Comparison of ENCODE assay signal across 8 cellular contexts in genomic region chr13:110307697-110308376, GRCh38. TPM values are rescaled to one million over a fixed set of nuclear protein-coding genes. Genes with fewer than 3 reads are reported as not detected.
DNase-seq lines count a peak whose midpoint lies in the region; ATAC-seq, FAIRE-seq and TF ChIP-seq lines count a peak whose summit lies in the region.

No MANE protein-coding gene starts in this region.

- H3K79me2 ChIP-seq in H1 (ENCODE audit: control insufficient read depth in 1 of 2, insufficient read depth in 2 of 2, low read length in 2 of 2), result peaks cover 0 to 27% of the 10 kb centered on the region in 2 experiments; a peak in 2 of 4 replicates

- peak overlapping the region in 3 of 4 experiments; percentile 70 to 80 (median 77); a peak in 6 of 7 replicates for H3K9ac ChIP-seq in H1 (replicated peaks in 1 of 4; ENCODE audit: extremely low read depth in 1 of 4, low read depth in 3 of 4, low read length in 3 of 4)

- 0 out of 2 replicates have a peak overlapping the region, but pooled peaks have one; percentile 62 for H2BK20ac ChIP-seq in H1 (ENCODE audit: low read length)

- no peak for ATAC-seq in activated T-helper 17 cell treated with anti-CD3 and anti-CD28 coated beads, Interleukin-2, amount 50 U/mL, for 72 hours (replicated peaks)
- ATAC-seq in HG03196 (IDR thresholded peaks at IDR 0.05; ENCODE audit: unreplicated experiment), result no peak

- H3K27me3 ChIP-seq in H1 (replicated peaks in 1 of 4; ENCODE audit: control insufficient read depth in 3 of 4, extremely low read depth in 1 of 4, insufficient read depth in 3 of 4, low read length in 3 of 4), result peaks cover 0 to 18% (median 10%) of the 10 kb centered on the region in 4 experiments; a peak in 5 of 7 replicates

- peaks cover 4 to 12% of the 10 kb centered on the region in 2 experiments for H4K20me1 ChIP-seq in H1 (replicated peaks in 1 of 2; ENCODE audit: control insufficient read depth in 1 of 2, insufficient read depth in 2 of 2, low read length in 2 of 2)

- no peak overlapping the region for H3K56ac ChIP-seq in H1 (replicated peaks; ENCODE audit: insufficient read length, low read depth, low read length)

- H4K8ac ChIP-seq in H1 (ENCODE audit: extremely low read depth, insufficient read depth, low read length), result peak overlapping the region; percentile 83

- no peaks in the 10 kb centered on the region for H3K36me3 Mint-ChIP-seq in activated naive CD4-positive, alpha-beta T cell treated with anti-CD3 and anti-CD28 coated beads, Interleukin-2, amount 10 ng/mL, durations not matched to agents 7 days and 5 days
- H3K36me3 Mint-ChIP-seq in activated T-helper 17 cell treated with anti-CD3 and anti-CD28 coated beads, Interleukin-2, amount 50 U/mL, for 72 hours (ENCODE audit: low read depth), result no peaks in the 10 kb centered on the region

- H4K5ac ChIP-seq in H1 (ENCODE audit: insufficient read length, low read depth, low read length), result no peak overlapping the region

- no peaks in the 10 kb centered on the region for H3K9me3 ChIP-seq in H1 (ENCODE audit: insufficient read depth in 2 of 2, low read depth in 1 of 2, low read length in 1 of 2)
- H3K9me3 ChIP-seq in mesodermal cell (ENCODE audit: control insufficient read depth, low read length), result no peaks in the 10 kb centered on the region

- H2BK120ac ChIP-seq in H1 (replicated peaks; ENCODE audit: low read depth, low read length), result no peak overlapping the region

- no peak for TF ChIP-seq EP300 in H1 (IDR thresholded peaks at IDR 0.05; ENCODE audit: borderline replicate concordance in 1 of 2, low read depth in 2 of 2, low read length in 2 of 2)

- peak overlapping the region; percentile 89 to 100 for H3K4me2 ChIP-seq in H1 (ENCODE audit: insufficient read depth in 1 of 2, low read depth in 2 of 2, low read length in 2 of 2)

- H3K4me1 Mint-ChIP-seq in activated naive CD4-positive, alpha-beta T cell treated with anti-CD3 and anti-CD28 coated beads, Interleukin-2, amount 10 ng/mL, durations not matched to agents 7 days and 5 days, result peaks cover 7% of the 10 kb centered on the region
- H3K4me1 Mint-ChIP-seq in activated T-helper 17 cell treated with anti-CD3 and anti-CD28 coated beads, Interleukin-2, amount 50 U/mL, for 72 hours, result peaks cover 4% of the 10 kb centered on the region

- no peak overlapping the region for H3K4me3 Mint-ChIP-seq in activated naive CD4-positive, alpha-beta T cell treated with anti-CD3 and anti-CD28 coated beads, Interleukin-2, amount 10 ng/mL, durations not matched to agents 7 days and 5 days
- H3K4me3 Mint-ChIP-seq in activated T-helper 17 cell treated with anti-CD3 and anti-CD28 coated beads, Interleukin-2, amount 50 U/mL, for 72 hours, result no peak overlapping the region

- peak overlapping the region; percentile 62 for H3K27ac Mint-ChIP-seq in activated naive CD4-positive, alpha-beta T cell treated with anti-CD3 and anti-CD28 coated beads, Interleukin-2, amount 10 ng/mL, durations not matched to agents 7 days and 5 days
- H3K27ac Mint-ChIP-seq in activated T-helper 17 cell treated with anti-CD3 and anti-CD28 coated beads, Interleukin-2, amount 50 U/mL, for 72 hours, result no peak overlapping the region

- H2BK5ac ChIP-seq in H1 (ENCODE audit: low read depth, low read length), result peak overlapping the region; percentile 47; the same call in 1 of the 2 replicates

- peak overlapping the region; percentile 86 for H2BK12ac ChIP-seq in H1 (ENCODE audit: low read depth, low read length)

- TF ChIP-seq POLR2A in H1 (IDR thresholded peaks at IDR 0.05; ENCODE audit: control extremely low read depth in 1 of 2, low read depth in 2 of 2, low read length in 2 of 2), result no peak

- peaks cover 5% of the 10 kb centered on the region for H3K79me1 ChIP-seq in H1 (ENCODE audit: low read depth, low read length)

- H3K4me3 ChIP-seq in H1 (ENCODE audit: extremely low read depth in 1 of 4, insufficient read depth in 2 of 4, low read depth in 3 of 4, low read length in 4 of 4), result peak overlapping the region; percentile 44 to 93 (median 76)
- peak overlapping the region; percentile 92 for H3K4me3 ChIP-seq in mesodermal cell (ENCODE audit: extremely low read depth, insufficient read depth, low read length, poor library complexity, severe bottlenecking)
- H3K4me3 ChIP-seq in urinary bladder (ENCODE audit: low read depth, low read length), result peak overlapping the region; percentile 70

- peaks cover 0 to 2% (median 0%) of the 10 kb centered on the region in 4 experiments; a peak in 1 of 8 replicates for H3K36me3 ChIP-seq in H1 (ENCODE audit: control insufficient read depth in 2 of 4, insufficient read depth in 4 of 4, low read length in 3 of 4)
- H3K36me3 ChIP-seq in mesodermal cell (ENCODE audit: control insufficient read depth, insufficient read depth, low read length), result peaks cover 61% of the 10 kb centered on the region
- no peaks in the 10 kb centered on the region for H3K36me3 ChIP-seq in urinary bladder (ENCODE audit: insufficient read depth)

- no peak for DNase-seq in activated naive CD4-positive, alpha-beta T cell treated with anti-CD3 and anti-CD28 coated beads, Interleukin-2, amount 10 ng/mL, durations not matched to agents 7 days and 5 days
- no peak for DNase-seq in activated naive CD4-positive, alpha-beta T cell treated with anti-CD3 and anti-CD28 coated beads, Interleukin-2, amount 50 U/mL, for 16 hours
- DNase-seq in H1 (ENCODE audit: low read depth in 1 of 2, low spot score in 2 of 2) (peak in 1 of 2 experiments; percentile 70), NCI-H510A treated with DMSO at 0.1 percent for 48 hours (lab: John Stamatoyannopoulos, UW) (no peak)

- FAIRE-seq in H1 (lab: Jason Lieb, UNC), result no peak

- TF ChIP-seq CTCF in H1 (IDR thresholded peaks at IDR 0.05; ENCODE audit: control extremely low read depth in 1 of 3, insufficient read depth in 1 of 3, low read depth in 1 of 3, low read length in 3 of 3), result no peak

- H3K4me1 ChIP-seq in H1 (replicated peaks in 1 of 4; ENCODE audit: control insufficient read depth in 3 of 4, insufficient read depth in 4 of 4, low read length in 3 of 4) (peaks cover 5 to 9% (median 7%) of the 10 kb centered on the region in 4 experiments; a peak in 5 of 7 replicates), mesodermal cell (ENCODE audit: control insufficient read depth, insufficient read depth, low read length, poor library complexity, severe bottlenecking) (peaks cover 58% of the 10 kb centered on the region), urinary bladder (ENCODE audit: insufficient read depth) (no peaks in the 10 kb centered on the region)

- CTCF ChIA-PET in activated naive CD4-positive, alpha-beta T cell treated with anti-CD3 and anti-CD28 coated beads, Interleukin-2, amount 10 ng/mL, durations not matched to agents 7 days and 5 days (lab: Charles Lee), result interaction anchor here (1.2 kb wide), 1 partner anchor 9 kb away, joined by 6 read pairs; no protein-coding TSS in a partner anchor
- CTCF ChIA-PET in H1 (lab: Charles Lee; ENCODE audit: partially characterized antibody), result interaction anchor here (0.6 to 5.2 kb wide), 17 partner anchors 11 to 148 kb away, joined by 3 to 40 read pairs (median 4); no protein-coding TSS in a partner anchor

- no peaks in the 10 kb centered on the region for H3K9me3 Mint-ChIP-seq in activated naive CD4-positive, alpha-beta T cell treated with anti-CD3 and anti-CD28 coated beads, Interleukin-2, amount 10 ng/mL, durations not matched to agents 7 days and 5 days
- H3K9me3 Mint-ChIP-seq in activated T-helper 17 cell treated with anti-CD3 and anti-CD28 coated beads, Interleukin-2, amount 50 U/mL, for 72 hours, result no peaks in the 10 kb centered on the region

- H2AK5ac ChIP-seq in H1 (ENCODE audit: low read depth, low read length), result peak overlapping the region; percentile 85

- TF ChIP-seq RAD21 in H1 (IDR thresholded peaks at IDR 0.05 in 1 of 2, conservative IDR thresholded peaks at IDR 0.05 in 1 of 2; ENCODE audit: low read depth in 2 of 2, low read length in 2 of 2), result no peak

- peak overlapping the region; percentile 65; the same call in 1 of the 2 replicates for H2AFZ ChIP-seq in H1 (ENCODE audit: low read length)

- no peak overlapping the region for H3K4ac ChIP-seq in H1 (replicated peaks; ENCODE audit: insufficient read length, low read depth, low read length)

- H3K27me3 Mint-ChIP-seq in activated naive CD4-positive, alpha-beta T cell treated with anti-CD3 and anti-CD28 coated beads, Interleukin-2, amount 10 ng/mL, durations not matched to agents 7 days and 5 days, result peaks cover 97% of the 10 kb centered on the region
- peaks cover 63% of the 10 kb centered on the region for H3K27me3 Mint-ChIP-seq in activated T-helper 17 cell treated with anti-CD3 and anti-CD28 coated beads, Interleukin-2, amount 50 U/mL, for 72 hours

- no peak overlapping the region for H3K23ac ChIP-seq in H1 (ENCODE audit: insufficient read length)

- peak overlapping the region; percentile 65; the same call in 1 of the 2 replicates for H2BK15ac ChIP-seq in H1 (ENCODE audit: low read length)

- POLR2A ChIA-PET in H1 (lab: Charles Lee; ENCODE audit: partially characterized antibody), result interaction anchor here (0.8 to 5.5 kb wide), 11 partner anchors 11 to 99 kb away, joined by 3 to 34 read pairs (median 4); no protein-coding TSS in a partner anchor

- peaks cover 15% of the 10 kb centered on the region for H3K23me2 ChIP-seq in H1 (ENCODE audit: low read depth, low read length)

- H3K27ac ChIP-seq in H1 (ENCODE audit: low read depth, low read length), result no peak overlapping the region
- peak overlapping the region; percentile 53 for H3K27ac ChIP-seq in mesodermal cell (ENCODE audit: low read depth, low read length, severe bottlenecking)
- peak overlapping the region; percentile 90 for H3K27ac ChIP-seq in urinary bladder (ENCODE audit: low read depth)

- peak overlapping the region; percentile 89 for H3K18ac ChIP-seq in H1 (ENCODE audit: extremely low read depth, low read length)

- no peak overlapping the region for H4K91ac ChIP-seq in H1 (replicated peaks; ENCODE audit: insufficient read length, low read length)

- H3K14ac ChIP-seq in H1 (ENCODE audit: insufficient read length), result no peak overlapping the region

- 2% methylated on average over 56 of the region's 59 CpGs; no CpG with 5 or more reads in 1 of the 2 experiments for WGBS in H1 (ENCODE audit: extremely low coverage in 1 of 2, insufficient coverage in 1 of 2, insufficient read length in 1 of 2, insufficient replicate concordance in 2 of 2, low coverage in 1 of 2, low lambda C conversion rate in 2 of 2, missing lambda C conversion rate in 1 of 2), 2 experiments
- WGBS in mesodermal cell (ENCODE audit: insufficient coverage in 2 of 2), 2 experiments, result 1% methylated on average over 45 of the region's 59 CpGs
- WGBS in urinary bladder, result 1% methylated on average over 59 of the region's 59 CpGs

RNA-seq across cellular contexts. Expression of gene COL4A2, which starts 0.8 kb away (rescaled TPM):
- total RNA-seq in H1 (2021; fragmentation: NEBNext Ultra II Directional; extraction: Animal tissue kit (Norgen Biotek cat#: 25700)), result 77.0 and 80.4 TPM in 2 replicates
- 87.3 and 133 TPM in 2 replicates for polyA plus RNA-seq in H1 (2011; rRNA removed)
- polyA plus RNA-seq in H1 (2011; cell fraction: cytosol; rRNA removed), result 64.4 TPM
- 260 TPM for polyA plus RNA-seq in H1 (2011; cell fraction: nucleus; rRNA removed)
- 45.6 to 82.2 TPM (median 69.4 TPM) in 4 replicates for polyA plus RNA-seq in H1 (2012, experiment 1 of 2)
- 40.9 TPM for polyA plus RNA-seq in H1 (2012, experiment 2 of 2)
- 143 TPM for polyA plus RNA-seq in H1 (2013, experiment 1 of 2)
- 123 TPM for polyA plus RNA-seq in H1 (2013, experiment 2 of 2)
- polyA minus RNA-seq in H1 (2011; rRNA and poly(A)+ RNA removed), result 69.1 and 74.8 TPM in 2 replicates
- 78.9 TPM for polyA minus RNA-seq in H1 (2011; cell fraction: cytosol; rRNA and poly(A)+ RNA removed)
- 109 TPM for polyA minus RNA-seq in H1 (2011; cell fraction: nucleus; rRNA and poly(A)+ RNA removed)
- polyA plus RNA-seq in mesodermal cell (2013, experiment 1 of 2), result 583 TPM
- 545 TPM for polyA plus RNA-seq in mesodermal cell (2013, experiment 2 of 2)
- total RNA-seq in urinary bladder, result 465 TPM
- polyA plus RNA-seq in urinary bladder, result 488 TPM
- total RNA-seq in activated T-helper 17 cell treated with anti-CD3 and anti-CD28 coated beads, Interleukin-2, amount 50 U/mL, for 72 hours, result under 1 TPM in 1 of 2 donors, not detected in 1; 0.56 TPM

RNA-seq across cellular contexts. Expression of gene COL4A1, which starts 0.9 kb away (rescaled TPM):
- total RNA-seq in H1 (2021; fragmentation: NEBNext Ultra II Directional; extraction: Animal tissue kit (Norgen Biotek cat#: 25700)), result 82.0 and 91.0 TPM in 2 replicates
- polyA plus RNA-seq in H1 (2011; rRNA removed) (30.7 and 31.7 TPM in 2 replicates), urinary bladder (334 TPM)
- 31.3 TPM for polyA plus RNA-seq in H1 (2011; cell fraction: cytosol; rRNA removed)
- 69.4 TPM for polyA plus RNA-seq in H1 (2011; cell fraction: nucleus; rRNA removed)
- polyA plus RNA-seq in H1 (2012, experiment 1 of 2), result 39.8 to 46.7 TPM (median 43.8 TPM) in 4 replicates
- polyA plus RNA-seq in H1 (2012, experiment 2 of 2), result 17.1 TPM
- 88.0 TPM for polyA plus RNA-seq in H1 (2013, experiment 1 of 2)
- 83.1 TPM for polyA plus RNA-seq in H1 (2013, experiment 2 of 2)
- 46.9 and 65.9 TPM in 2 replicates for polyA minus RNA-seq in H1 (2011; rRNA and poly(A)+ RNA removed)
- polyA minus RNA-seq in H1 (2011; cell fraction: cytosol; rRNA and poly(A)+ RNA removed), result 44.9 TPM
- 51.4 TPM for polyA minus RNA-seq in H1 (2011; cell fraction: nucleus; rRNA and poly(A)+ RNA removed)
- polyA plus RNA-seq in mesodermal cell (2013, experiment 1 of 2), result 570 TPM
- polyA plus RNA-seq in mesodermal cell (2013, experiment 2 of 2), result 588 TPM
- total RNA-seq in urinary bladder, result 1,096 TPM
- total RNA-seq in activated T-helper 17 cell treated with anti-CD3 and anti-CD28 coated beads, Interleukin-2, amount 50 U/mL, for 72 hours, result not detected

Comparison
In these comparisons a context has a peak if more than half of its experiments do, and no peak if none do; other contexts are left out.
1. RNA of gene COL4A2, which starts 0.8 kb away (total RNA-seq): 465 TPM in urinary bladder (single experiment) and 77.0 to 80.4 TPM in H1; 0.56 TPM in activated T-helper 17 cell treated with anti-CD3 and anti-CD28 coated beads, Interleukin-2, amount 50 U/mL, for 72 hours; every median in the first group is over 10 times any median in the second.
2. RNA of gene COL4A1, which starts 0.9 kb away (total RNA-seq): 1,096 TPM in urinary bladder (single experiment) and 82.0 to 91.0 TPM in H1; not detected in activated T-helper 17 cell treated with anti-CD3 and anti-CD28 coated beads, Interleukin-2, amount 50 U/mL, for 72 hours; every median in the first group is over 10 times any median in the second.
3. Peak in every context shown above with its lines, with median percentiles within 50 percentile points of each other: H3K4me3 ChIP-seq.